In the genomic region with DNA sequence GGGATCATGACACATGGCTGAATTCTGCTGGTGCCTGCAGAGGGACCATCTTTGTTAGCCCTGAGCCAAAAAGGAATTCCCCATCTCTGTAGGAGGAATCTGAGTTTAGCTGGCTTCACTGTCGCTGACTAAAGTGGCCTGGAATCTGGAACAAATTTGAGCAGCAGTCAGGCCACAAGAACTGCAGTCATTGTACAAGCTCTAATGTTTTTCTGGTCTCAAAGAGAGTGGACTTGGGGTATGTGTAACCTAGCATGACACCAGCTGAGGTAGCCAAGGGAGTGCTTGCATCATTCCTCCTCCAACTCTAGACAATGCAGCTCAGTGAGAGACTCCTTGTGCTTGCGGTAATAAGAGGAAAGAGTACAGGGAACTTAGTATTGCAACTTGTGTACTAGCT, we compare ENCODE assay signal across 11 cellular contexts.
"Had no signal": no experiment of that assay in that cellular context is flagged by ENCODE, and none has a peak within 500 bp of the region (broad histone marks: within the 10 kb centered on the region; RNA-seq: fewer than 3 reads in every experiment).

No MANE protein-coding gene starts in this region.

- H3K4me3 ChIP-seq: pancreas, skin epidermis, stomach, thoracic aorta had no signal

- DNase-seq: activated CD4-positive, alpha-beta T cell treated with anti-CD3 and anti-CD28 coated beads, Interleukin-2, amount 10 ng/mL, durations not matched to agents 7 days and 5 days; activated CD4-positive, CD25-positive, alpha-beta regulatory T cell; activated naive CD4-positive, alpha-beta T cell treated with anti-CD3 and anti-CD28 coated beads, Interleukin-2, amount 10 ng/mL, durations not matched to agents 7 days and 5 days; cerebellar nuclear complex; effector memory CD8-positive, alpha-beta T cell; left ventricle myocardium superior; pancreas; stimulated activated CD4-positive, alpha-beta T cell treated with anti-CD3 and anti-CD28 coated beads, Interleukin-4, amount 100 ng/mL, for 4 hours; stomach had no signal
